ENCODE assay signal across 23 cellular contexts in genomic region chr2:129337076-129337475, GRCh38.
"Had no signal": no experiment of that assay in that cellular context is flagged by ENCODE, and none has a peak within 500 bp of the region (broad histone marks: within the 10 kb centered on the region; RNA-seq: fewer than 3 reads in every experiment).

No MANE protein-coding gene starts in this region.

- ATAC-seq: left ventricle myocardium superior; lower lobe of right lung; mucosa of descending colon; natural killer cell treated with Interleukin-12 subunit alpha and Interleukin-12 subunit beta and Interleukin-15 and Interleukin-18, amount 100 ng/mL, for 72 hours; pancreas; sciatic nerve; stimulated activated naive CD8-positive, alpha-beta T cell treated with anti-CD3 and anti-CD28 coated beads, Interleukin-15, amount 100 ng/mL, for 72 hours had no signal

- H3K36me3 ChIP-seq: colonic mucosa, lower lobe of right lung, neutrophil, pancreas, suprapubic skin, vagina had no signal

- FAIRE-seq: endothelial cell of umbilical vein, frontal cortex, keratinocyte, pancreas had no signal

- H3K27me3 ChIP-seq: colonic mucosa, neutrophil, pancreas, suprapubic skin, vagina had no signal

- DNase-seq: colonic mucosa; effector CD8-positive, alpha-beta T cell; head of caudate nucleus; left ventricle myocardium superior; lower lobe of right lung; mucosa of descending colon; naive B cell; pancreas; stimulated activated CD4-positive, alpha-beta T cell treated with anti-CD3 and anti-CD28 coated beads, Interleukin-12 subunit alpha, Interleukin-12 subunit beta, amount 100 ng/mL, for 4 hours; stimulated activated CD4-positive, alpha-beta T cell treated with anti-CD3 and anti-CD28 coated beads, Interleukin-1b, Interleukin-23, amount 100 ng/mL, for 48 hours; stimulated activated CD4-positive, alpha-beta T cell treated with anti-CD3 and anti-CD28 coated beads, Interleukin-4, amount 100 ng/mL, for 1 hour; stimulated activated CD8-positive, alpha-beta memory T cell treated with anti-CD3 and anti-CD28 coated beads, Interleukin-4, amount 100 ng/mL, for 48 hours; stimulated activated naive CD4-positive, alpha-beta T cell; stimulated activated naive CD8-positive, alpha-beta T cell treated with anti-CD3 and anti-CD28 coated beads, Interleukin-15, amount 100 ng/mL, for 72 hours had no signal

- H3K4me2 ChIP-seq: smooth muscle cell had no signal

- H3K9me3 ChIP-seq: colonic mucosa, lower lobe of right lung, mucosa of descending colon, neutrophil, pancreas, suprapubic skin, vagina had no signal

- H3K27ac ChIP-seq: colonic mucosa, lower lobe of right lung, neutrophil, pancreas, suprapubic skin, vagina had no signal

- H3K4me3 ChIP-seq: colonic mucosa, lower lobe of right lung, mucosa of descending colon, pancreas, smooth muscle cell, suprapubic skin, vagina had no signal

- H3K4me1 ChIP-seq: colonic mucosa, lower lobe of right lung, pancreas, suprapubic skin, vagina had no signal
